ENCODE assay signal across 26 cellular contexts in genomic region chr1:203186091-203186445, GRCh38. TPM values are rescaled to one million over a fixed set of nuclear protein-coding genes. Genes with fewer than 3 reads are reported as not detected.
DNase-seq lines count a peak whose midpoint lies in the region; ATAC-seq, FAIRE-seq and TF ChIP-seq lines count a peak whose summit lies in the region.
"Had no signal": no experiment of that assay in that cellular context is flagged by ENCODE, and none has a peak within 500 bp of the region (broad histone marks: within the 10 kb centered on the region; RNA-seq: fewer than 3 reads in every experiment).

No MANE protein-coding gene starts in this region.

- TF ChIP-seq CTCF in RWPE1 (conservative IDR thresholded peaks at IDR 0.05; ENCODE audit: low read depth), result no peak
- no peak for TF ChIP-seq CTCF in suprapubic skin (IDR thresholded peaks at IDR 0.05)
- no peak for TF ChIP-seq CTCF in transverse colon (IDR thresholded peaks at IDR 0.05)

- no peak for FAIRE-seq in GM12891 (lab: Jason Lieb, UNC)
- FAIRE-seq: keratinocyte, TTC549 had no signal

- no peaks in the 10 kb centered on the region for H3K9me3 Mint-ChIP-seq in dendritic cell treated with granulocyte-macrophage colony-stimulating factor and Interleukin-4, amounts not matched to agents 40 ng/mL and 50 ng/mL, for 4 days
- H3K9me3 Mint-ChIP-seq: activated CD4-positive, alpha-beta memory T cell treated with anti-CD3 and anti-CD28 coated beads, Interleukin-2, amount 10 ng/mL, durations not matched to agents 7 days and 5 days; activated naive CD8-positive, alpha-beta T cell treated with anti-CD3 and anti-CD28 coated beads for 36 hours; neural crest cell; stimulated activated naive CD8-positive, alpha-beta T cell treated with anti-CD3 and anti-CD28 coated beads, Interleukin-15, amount 100 ng/mL, for 72 hours; T-cell had no signal

- no peaks in the 10 kb centered on the region for H3K79me1 ChIP-seq in mesenchymal stem cell (replicated peaks; ENCODE audit: low read length, poor library complexity, severe bottlenecking)

- TF ChIP-seq EP300 in suprapubic skin (IDR thresholded peaks at IDR 0.05) (no peak), transverse colon (IDR thresholded peaks at IDR 0.05; ENCODE audit: low read depth) (no peak)

- H3K14ac ChIP-seq in mesenchymal stem cell (ENCODE audit: low read length in 2 of 2), result no peak overlapping the region

- no peaks in the 10 kb centered on the region for H3K36me3 Mint-ChIP-seq in dendritic cell treated with granulocyte-macrophage colony-stimulating factor and Interleukin-4, amounts not matched to agents 40 ng/mL and 50 ng/mL, for 4 days (ENCODE audit: low read depth)
- H3K36me3 Mint-ChIP-seq: activated naive CD8-positive, alpha-beta T cell treated with anti-CD3 and anti-CD28 coated beads for 36 hours; T-cell had no signal

- no peak overlapping the region for H2BK15ac ChIP-seq in mesenchymal stem cell (ENCODE audit: low read depth, poor library complexity, severe bottlenecking)

- TF ChIP-seq POLR2A in suprapubic skin (IDR thresholded peaks at IDR 0.05) (no peak), GM12891 (IDR thresholded peaks at IDR 0.05; ENCODE audit: low read depth, low read length) (no peak), transverse colon (IDR thresholded peaks at IDR 0.05) (no peak)

- peaks cover 0 to 24% of the 10 kb centered on the region in 2 experiments for H3K36me3 ChIP-seq in mesenchymal stem cell (ENCODE audit: control insufficient read depth in 1 of 2, insufficient read depth in 2 of 2, low read depth in 1 of 2, low read length in 2 of 2)
- no peaks in the 10 kb centered on the region for H3K36me3 ChIP-seq in suprapubic skin
- no peaks in the 10 kb centered on the region for H3K36me3 ChIP-seq in transverse colon
- H3K36me3 ChIP-seq: SJSA1 had no signal

- H2BK5ac ChIP-seq in mesenchymal stem cell (ENCODE audit: low read depth, low read length, poor library complexity, severe bottlenecking), result no peak overlapping the region

- peaks cover 3% of the 10 kb centered on the region for H3K4me1 ChIP-seq in mesenchymal stem cell (ENCODE audit: control insufficient read depth, insufficient read depth, low read depth, low read length)
- peaks cover 32% of the 10 kb centered on the region for H3K4me1 ChIP-seq in suprapubic skin
- H3K4me1 ChIP-seq in transverse colon, result peaks cover 0 to 10% (median 0%) of the 10 kb centered on the region in 4 donors
- H3K4me1 ChIP-seq: SJSA1 had no signal

- ATAC-seq in GM21737 (IDR thresholded peaks at IDR 0.05; ENCODE audit: unreplicated experiment), result no peak
- ATAC-seq: stimulated activated naive CD8-positive, alpha-beta T cell treated with anti-CD3 and anti-CD28 coated beads, Interleukin-15, amount 100 ng/mL, for 72 hours; T-cell had no signal

- no peak for DNase-seq in RWPE1 (ENCODE audit: low spot score)
- no peak for DNase-seq in mesenchymal stem cell
- peak in 1 of 2 donors; percentile 33 for DNase-seq in suprapubic skin (ENCODE audit: low spot score in 2 of 2)
- DNase-seq in activated T-cell treated with anti-CD3 and anti-CD28 coated beads, Interleukin-2, amount 50 U/mL, for 1 hour, result no peak
- DNase-seq in GM12891 (ENCODE audit: insufficient read length, low spot score), result no peak
- DNase-seq in transverse colon, result no peak
- DNase-seq: activated CD4-positive, alpha-beta memory T cell treated with anti-CD3 and anti-CD28 coated beads, Interleukin-2, amount 10 ng/mL, durations not matched to agents 7 days and 5 days; activated naive CD8-positive, alpha-beta T cell treated with anti-CD3 and anti-CD28 coated beads for 36 hours; NCI-H146; NCI-H2107; NCI-H446; NCI-H774; stimulated activated naive CD8-positive, alpha-beta T cell treated with anti-CD3 and anti-CD28 coated beads, Interleukin-15, amount 100 ng/mL, for 72 hours; T-cell had no signal

- WGBS in mesenchymal stem cell, result 84% methylated on average over 5 of the region's 5 CpGs
- WGBS in suprapubic skin, result 64% methylated on average over 5 of the region's 5 CpGs
- WGBS in transverse colon (ENCODE audit: low coverage in 1 of 2), 2 donors, result 69% methylated on average over 5 of the region's 5 CpGs; no CpG with 5 or more reads in 1 of the 2 donors

- in situ Hi-C loops in transverse colon (cut with MboI; ENCODE audit: low pct_ligation_motif_present in 1 of 4, low pct_unique_long_range_greater_than_20kb in 1 of 4, low sequenced_read_pairs in 3 of 4), result no loop called here

- H3K18ac ChIP-seq in mesenchymal stem cell (ENCODE audit: low read depth in 1 of 2, low read length in 2 of 2), result peak overlapping the region in 1 of 2 experiments; percentile 51

- no peak overlapping the region for H4K91ac ChIP-seq in mesenchymal stem cell (ENCODE audit: low read length)

- no peaks in the 10 kb centered on the region for H3K9me3 ChIP-seq in mesenchymal stem cell (ENCODE audit: control insufficient read depth, low read length)
- no peaks in the 10 kb centered on the region for H3K9me3 ChIP-seq in suprapubic skin
- no peaks in the 10 kb centered on the region for H3K9me3 ChIP-seq in transverse colon
- H3K9me3 ChIP-seq: SJSA1 had no signal

- no peak overlapping the region for H2AK5ac ChIP-seq in mesenchymal stem cell (ENCODE audit: low read length, severe bottlenecking)

- no peak overlapping the region for H4K8ac ChIP-seq in mesenchymal stem cell (ENCODE audit: low read length)

- H3K27ac ChIP-seq in RWPE1, result peak overlapping the region; percentile 65
- H3K27ac ChIP-seq in mesenchymal stem cell (ENCODE audit: low read length, poor library complexity, severe bottlenecking), result no peak overlapping the region
- H3K27ac ChIP-seq in suprapubic skin, result peak overlapping the region; percentile 73
- H3K27ac ChIP-seq in transverse colon, result no peak overlapping the region
- H3K27ac ChIP-seq: SJSA1 had no signal

- H3K4me2 ChIP-seq in mesenchymal stem cell (ENCODE audit: low read length, poor library complexity, severe bottlenecking), result no peak overlapping the region

- no peak overlapping the region for H2BK120ac ChIP-seq in mesenchymal stem cell (ENCODE audit: low read depth, low read length)

- no peak overlapping the region for H3K23ac ChIP-seq in mesenchymal stem cell (ENCODE audit: low read length in 2 of 2)

- peaks cover 0 to 7% of the 10 kb centered on the region in 2 experiments for H3K27me3 ChIP-seq in mesenchymal stem cell (ENCODE audit: control insufficient read depth in 1 of 2, insufficient read depth in 1 of 2, low read length in 2 of 2)
- H3K27me3 ChIP-seq in suprapubic skin, result no peaks in the 10 kb centered on the region
- H3K27me3 ChIP-seq in transverse colon, result no peaks in the 10 kb centered on the region

- H3K27me3 Mint-ChIP-seq in dendritic cell treated with granulocyte-macrophage colony-stimulating factor and Interleukin-4, amounts not matched to agents 40 ng/mL and 50 ng/mL, for 4 days, result peaks cover 17% of the 10 kb centered on the region
- H3K27me3 Mint-ChIP-seq: activated naive CD8-positive, alpha-beta T cell treated with anti-CD3 and anti-CD28 coated beads for 36 hours had no signal

- H3K27ac Mint-ChIP-seq in dendritic cell treated with granulocyte-macrophage colony-stimulating factor and Interleukin-4, amounts not matched to agents 40 ng/mL and 50 ng/mL, for 4 days, result peak overlapping the region; percentile 20
- H3K27ac Mint-ChIP-seq: activated CD4-positive, alpha-beta memory T cell treated with anti-CD3 and anti-CD28 coated beads, Interleukin-2, amount 10 ng/mL, durations not matched to agents 7 days and 5 days; activated naive CD8-positive, alpha-beta T cell treated with anti-CD3 and anti-CD28 coated beads for 36 hours; progenitor cell of endocrine pancreas; T-cell had no signal

- H3K4me3 Mint-ChIP-seq in dendritic cell treated with granulocyte-macrophage colony-stimulating factor and Interleukin-4, amounts not matched to agents 40 ng/mL and 50 ng/mL, for 4 days, result no peak overlapping the region
- H3K4me3 Mint-ChIP-seq: activated CD4-positive, alpha-beta memory T cell treated with anti-CD3 and anti-CD28 coated beads, Interleukin-2, amount 10 ng/mL, durations not matched to agents 7 days and 5 days; activated naive CD8-positive, alpha-beta T cell treated with anti-CD3 and anti-CD28 coated beads for 36 hours; neural crest cell; T-cell had no signal

- POLR2A ChIA-PET in RWPE1 (lab: Yijun Ruan, JAX; ENCODE audit: low non-redundant PET), result no interaction called here

- peaks cover 30% of the 10 kb centered on the region for H3K4me1 Mint-ChIP-seq in dendritic cell treated with granulocyte-macrophage colony-stimulating factor and Interleukin-4, amounts not matched to agents 40 ng/mL and 50 ng/mL, for 4 days (ENCODE audit: low read depth)
- H3K4me1 Mint-ChIP-seq: activated CD4-positive, alpha-beta memory T cell treated with anti-CD3 and anti-CD28 coated beads, Interleukin-2, amount 10 ng/mL, durations not matched to agents 7 days and 5 days had no signal

- CTCF ChIA-PET in RWPE1 (lab: Yijun Ruan, JAX), result interaction anchor here (0.7 to 4.0 kb wide), 4 partner anchors 14 to 139 kb away, joined by 4 to 25 read pairs (median 4); no protein-coding TSS in a partner anchor

- H2AFZ ChIP-seq in mesenchymal stem cell (ENCODE audit: low read depth, low read length), result no peak overlapping the region

- intact Hi-C loops in dendritic cell treated with granulocyte-macrophage colony-stimulating factor and Interleukin-4, amounts not matched to agents 40 ng/mL and 50 ng/mL, for 4 days (cut with micrococcal nuclease), result no loop called here
- intact Hi-C loops in transverse colon (cut with DNase I; ENCODE audit: low total_unique reads), result no loop called here

- H3K4me3 ChIP-seq in mesenchymal stem cell (ENCODE audit: insufficient read depth in 1 of 2, low read depth in 1 of 2, low read length in 2 of 2), result peak overlapping the region in 1 of 2 experiments; percentile 66
- H3K4me3 ChIP-seq in suprapubic skin, result no peak overlapping the region
- no peak overlapping the region for H3K4me3 ChIP-seq in transverse colon
- H3K4me3 ChIP-seq: lung, SJSA1 had no signal

- no peak overlapping the region for H3K4ac ChIP-seq in mesenchymal stem cell (ENCODE audit: low read depth in 1 of 2, low read length in 2 of 2)

- no peak overlapping the region for H2BK12ac ChIP-seq in mesenchymal stem cell (ENCODE audit: low read length in 2 of 2)

- peak overlapping the region; percentile 57 for H3K9ac ChIP-seq in mesenchymal stem cell (ENCODE audit: low read length)

RNA-seq across cellular contexts. Expression of gene CHI3L1, which starts 0.4 kb away (rescaled TPM):
- polyA plus RNA-seq in mesenchymal stem cell (2013, experiment 1 of 2), result 2.1 TPM
- polyA plus RNA-seq in mesenchymal stem cell (2013, experiment 2 of 2), result 2.4 TPM
- total RNA-seq in suprapubic skin, result 100 to 1,000 TPM; 100 to 257 (median 128) TPM
- polyA plus RNA-seq in GM12891 (2012; ENCODE audit: low read depth, missing spikeins), result 0.69 TPM
- 10 to 100 TPM in 1 of 4 donors, 1 to 10 TPM in 1, not detected in 2; 2.9 to 23.2 TPM for total RNA-seq in transverse colon
- total RNA-seq: activated CD4-positive, alpha-beta memory T cell treated with anti-CD3 and anti-CD28 coated beads, Interleukin-2, amount 10 ng/mL, durations not matched to agents 7 days and 5 days; activated naive CD8-positive, alpha-beta T cell treated with anti-CD3 and anti-CD28 coated beads for 36 hours; neural crest cell; progenitor cell of endocrine pancreas; RPMI7951; SJSA1 had no signal

RNA-seq across cellular contexts. Expression of gene MYBPH, which starts 10.4 kb away (rescaled TPM):
- 0.58 TPM for polyA plus RNA-seq in mesenchymal stem cell (2013, experiment 1 of 2)
- polyA plus RNA-seq in mesenchymal stem cell (2013, experiment 2 of 2), result 0.75 TPM
- under 1 TPM in 1 of 4 donors, not detected in 3; 0.26 TPM for total RNA-seq in suprapubic skin
- 0.10 TPM for polyA plus RNA-seq in GM12891 (2012; ENCODE audit: low read depth, missing spikeins)
- total RNA-seq in transverse colon, result not detected
- total RNA-seq: activated CD4-positive, alpha-beta memory T cell treated with anti-CD3 and anti-CD28 coated beads, Interleukin-2, amount 10 ng/mL, durations not matched to agents 7 days and 5 days; activated naive CD8-positive, alpha-beta T cell treated with anti-CD3 and anti-CD28 coated beads for 36 hours; cerebellum; lung; neural crest cell; progenitor cell of endocrine pancreas; SJSA1; T-cell had no signal
- polyA plus RNA-seq: keratinocyte had no signal

RNA-seq across cellular contexts. Expression of gene CHIT1, which starts 43.4 kb away (rescaled TPM):
- under 0.01 TPM for polyA plus RNA-seq in mesenchymal stem cell (2013, experiment 1 of 2)
- not detected for polyA plus RNA-seq in mesenchymal stem cell (2013, experiment 2 of 2)
- total RNA-seq in suprapubic skin (under 1 TPM in 3 of 4 donors, not detected in 1; 0.23 to 0.68 (median 0.32) TPM), transverse colon (under 1 TPM in 1 of 4 donors, not detected in 3; 0.79 TPM)
- 0.56 TPM for polyA plus RNA-seq in GM12891 (2012; ENCODE audit: low read depth, missing spikeins)
- total RNA-seq: fibroblast of villous mesenchyme, neural crest cell, RPMI7951, SJSA1 had no signal
- polyA plus RNA-seq: AG04450, keratinocyte had no signal

RNA-seq across cellular contexts. Expression of gene ADORA1, which starts 58.5 kb away (rescaled TPM):
- 8.4 TPM for polyA plus RNA-seq in mesenchymal stem cell (2013, experiment 1 of 2)
- polyA plus RNA-seq in mesenchymal stem cell (2013, experiment 2 of 2), result 9.3 TPM
- total RNA-seq in suprapubic skin (1 to 10 TPM; 3.4 to 8.2 (median 5.6) TPM), transverse colon (1 to 10 TPM in 2 of 4 donors, not detected in 2; 1.3 to 5.6 TPM)
- polyA plus RNA-seq in GM12891 (2012; ENCODE audit: low read depth, missing spikeins), result not detected
- total RNA-seq: activated naive CD8-positive, alpha-beta T cell treated with anti-CD3 and anti-CD28 coated beads for 36 hours; SJSA1; T-cell had no signal

Comparison
In these comparisons a context has a peak if more than half of its experiments do, and no peak if none do; other contexts are left out.
1. H3K27ac ChIP-seq: peak in RWPE1 (single experiment) and suprapubic skin (single experiment); none in mesenchymal stem cell (single experiment) and transverse colon (0 of 4).
2. RNA of gene CHI3L1, which starts 0.4 kb away (total RNA-seq): 100 to 257 TPM in suprapubic skin; 2.9 to 23.2 TPM in transverse colon; every median in the first group is over 4 times any median in the second.